ENCODE assay signal across 30 cellular contexts in the genomic region with DNA sequence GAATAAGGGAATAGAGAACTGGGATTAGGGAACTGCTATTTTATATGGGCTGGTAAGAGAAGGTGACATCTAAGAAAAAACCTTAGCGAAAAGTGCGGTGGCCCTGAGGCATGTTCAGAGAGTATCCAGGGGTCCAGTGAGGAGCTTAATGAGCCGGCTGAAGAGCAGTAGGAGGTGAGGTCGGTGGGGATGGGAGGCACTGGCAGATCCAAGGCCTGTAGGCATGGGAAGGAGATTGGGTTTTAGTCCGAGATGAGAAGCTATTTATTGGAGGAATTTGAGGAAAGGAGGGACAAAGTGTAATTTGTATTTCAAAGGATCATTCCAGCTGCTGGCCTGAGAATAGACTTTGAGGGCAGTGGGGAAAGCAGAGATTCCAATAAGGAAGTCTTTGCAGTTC.
A peak's percentile ranks its signal among the peaks of the same experiment; 100 is the strongest.
DNase-seq lines count a peak whose midpoint lies in the region; ATAC-seq and TF ChIP-seq lines count a peak whose summit lies in the region.
"Had no signal": no experiment of that assay in that cellular context is flagged by ENCODE, and none has a peak within 500 bp of the region (broad histone marks: within the 10 kb centered on the region; RNA-seq: fewer than 3 reads in every experiment).

No MANE protein-coding gene starts in this region.

- H3K4me1 Mint-ChIP-seq in chondrocyte (ENCODE audit: low read depth): peaks cover 54% of the 10 kb centered on the region
- H3K4me1 Mint-ChIP-seq: activated CD4-positive, alpha-beta T cell treated with anti-CD3 and anti-CD28 coated beads, Interleukin-2, amount 10 ng/mL, durations not matched to agents 7 days and 5 days had no signal

- peaks cover 16% of the 10 kb centered on the region for H3K36me3 Mint-ChIP-seq in chondrocyte (ENCODE audit: low read depth)

- intact Hi-C loops in left ventricle myocardium inferior (cut with micrococcal nuclease) (no loop called here), heart right ventricle (cut with DNase I) (loop anchor here in 2 of 10 donors (10.0 kb wide), 2 partner anchors 94 to 354 kb away; no protein-coding TSS in a partner anchor), left colon (cut with DNase I, micrococcal nuclease) (no loop called here)

- H3K9me2 ChIP-seq in hepatocyte (replicated peaks; ENCODE audit: insufficient read depth): no peaks in the 10 kb centered on the region

- no peak overlapping the region for H3K4me3 Mint-ChIP-seq in chondrocyte (ENCODE audit: unreplicated experiment)
- H3K4me3 Mint-ChIP-seq: activated CD4-positive, alpha-beta T cell treated with anti-CD3 and anti-CD28 coated beads, Interleukin-2, amount 10 ng/mL, durations not matched to agents 7 days and 5 days; activated CD8-positive, alpha-beta memory T cell treated with anti-CD3 and anti-CD28 coated beads, Interleukin-2, amount 10 ng/mL, durations not matched to agents 7 days and 5 days; activated naive CD4-positive, alpha-beta T cell treated with anti-CD3 and anti-CD28 coated beads, Interleukin-2, amount 50 U/mL, for 24 hours; activated T-cell treated with anti-CD3 and anti-CD28 coated beads, Interleukin-2, amount 50 U/mL, for 72 hours; memory B cell; T-helper 2 cell treated with Interferon-gamma antibody and Interleukin-4, amounts not matched to agents 5 μg/mL and 100 μg/mL, for 36 hours had no signal

- H2AFZ ChIP-seq in hepatocyte: no peak overlapping the region

- no peaks in the 10 kb centered on the region for H3K27me3 Mint-ChIP-seq in chondrocyte (ENCODE audit: low read depth)
- H3K27me3 Mint-ChIP-seq: activated CD4-positive, alpha-beta T cell treated with anti-CD3 and anti-CD28 coated beads, Interleukin-2, amount 10 ng/mL, durations not matched to agents 7 days and 5 days; activated CD8-positive, alpha-beta memory T cell treated with anti-CD3 and anti-CD28 coated beads, Interleukin-2, amount 10 ng/mL, durations not matched to agents 7 days and 5 days; activated naive CD4-positive, alpha-beta T cell treated with anti-CD3 and anti-CD28 coated beads, Interleukin-2, amount 50 U/mL, for 24 hours; memory B cell had no signal

- no peak overlapping the region for H3K4me2 ChIP-seq in hepatocyte

- H3K27me3 ChIP-seq in left ventricle myocardium inferior (ENCODE audit: low read depth): no peaks in the 10 kb centered on the region
- no peaks in the 10 kb centered on the region for H3K27me3 ChIP-seq in heart right ventricle
- H3K27me3 ChIP-seq in hepatocyte: no peaks in the 10 kb centered on the region
- H3K27me3 ChIP-seq: esophagus muscularis mucosa, MG63, upper lobe of left lung had no signal

- no peaks in the 10 kb centered on the region for H3K9me3 ChIP-seq in left ventricle myocardium inferior (replicated peaks)
- H3K9me3 ChIP-seq in heart right ventricle: no peaks in the 10 kb centered on the region
- no peaks in the 10 kb centered on the region for H3K9me3 ChIP-seq in hepatocyte (ENCODE audit: low read depth)
- H3K9me3 ChIP-seq: esophagus muscularis mucosa, MG63, upper lobe of left lung had no signal

- TF ChIP-seq CTCF in left ventricle myocardium inferior (IDR thresholded peaks at IDR 0.05; ENCODE audit: borderline replicate concordance) (no peak), heart right ventricle (IDR thresholded peaks at IDR 0.05) (no peak), chondrocyte (IDR thresholded peaks at IDR 0.05) (no peak), GM10266 (IDR thresholded peaks at IDR 0.05; ENCODE audit: control insufficient read depth, insufficient read depth, low read depth, missing control alignments) (no peak), hepatocyte (IDR thresholded peaks at IDR 0.05; ENCODE audit: poor library complexity) (no peak)

- no peaks in the 10 kb centered on the region for H3K9me3 Mint-ChIP-seq in chondrocyte (ENCODE audit: low read depth)
- H3K9me3 Mint-ChIP-seq: activated CD4-positive, alpha-beta T cell treated with anti-CD3 and anti-CD28 coated beads, Interleukin-2, amount 10 ng/mL, durations not matched to agents 7 days and 5 days; activated naive CD4-positive, alpha-beta T cell treated with anti-CD3 and anti-CD28 coated beads, Interleukin-2, amount 50 U/mL, for 24 hours; activated T-cell treated with anti-CD3 and anti-CD28 coated beads, Interleukin-2, amount 50 U/mL, for 72 hours; memory B cell; T-helper 2 cell treated with Interferon-gamma antibody and Interleukin-4, amounts not matched to agents 5 μg/mL and 100 μg/mL, for 36 hours had no signal

- peak overlapping the region; percentile 27 for H3K27ac Mint-ChIP-seq in chondrocyte (ENCODE audit: unreplicated experiment)
- H3K27ac Mint-ChIP-seq: activated CD4-positive, alpha-beta T cell treated with anti-CD3 and anti-CD28 coated beads, Interleukin-2, amount 10 ng/mL, durations not matched to agents 7 days and 5 days; activated CD8-positive, alpha-beta memory T cell treated with anti-CD3 and anti-CD28 coated beads, Interleukin-2, amount 10 ng/mL, durations not matched to agents 7 days and 5 days; activated naive CD4-positive, alpha-beta T cell treated with anti-CD3 and anti-CD28 coated beads, Interleukin-2, amount 50 U/mL, for 24 hours; memory B cell; T-helper 2 cell treated with Interferon-gamma antibody and Interleukin-4, amounts not matched to agents 5 μg/mL and 100 μg/mL, for 36 hours had no signal

- H3K27ac ChIP-seq in left ventricle myocardium inferior (replicated peaks) (peak overlapping the region; percentile 43), heart right ventricle (peak overlapping the region in 3 of 10 donors; percentile 1 to 34 (median 17)), hepatocyte (no peak overlapping the region)
- H3K27ac ChIP-seq: esophagus muscularis mucosa, upper lobe of left lung, VCaP had no signal

- H3K36me3 ChIP-seq in left ventricle myocardium inferior (peaks cover 4% of the 10 kb centered on the region), heart right ventricle (peaks cover 0 to 40% (median 4%) of the 10 kb centered on the region in 9 donors), hepatocyte (replicated peaks; ENCODE audit: insufficient read depth, low read depth) (no peaks in the 10 kb centered on the region)

- 57 to 79% methylated on average over 5 of the region's 5 CpGs for WGBS in heart right ventricle, 2 donors
- 77% methylated on average over 5 of the region's 5 CpGs for WGBS in hepatocyte (ENCODE audit: low lambda C conversion rate, missing lambda C conversion rate)

- peaks cover 14% of the 10 kb centered on the region for H4K20me1 ChIP-seq in hepatocyte (ENCODE audit: insufficient read depth, poor library complexity, severe bottlenecking)

- ATAC-seq in heart right ventricle (no peak), left colon (peak; percentile 32), HG03135 (IDR thresholded peaks at IDR 0.05; ENCODE audit: unreplicated experiment) (no peak)
- ATAC-seq: activated CD8-positive, alpha-beta memory T cell treated with anti-CD3 and anti-CD28 coated beads, Interleukin-2, amount 10 ng/mL, durations not matched to agents 7 days and 5 days; activated T-cell treated with anti-CD3 and anti-CD28 coated beads, Interleukin-2, amount 50 U/mL, for 72 hours; SK-N-SH treated with all-trans-retinoic acid at 6 μM for 48 hours had no signal

- no peak overlapping the region for H3K4me3 ChIP-seq in left ventricle myocardium inferior
- no peak overlapping the region for H3K4me3 ChIP-seq in heart right ventricle
- H3K4me3 ChIP-seq in hepatocyte: no peak overlapping the region
- H3K4me3 ChIP-seq: esophagus muscularis mucosa, MG63, upper lobe of left lung had no signal

- H3K4me1 ChIP-seq in left ventricle myocardium inferior (peaks cover 100% of the 10 kb centered on the region), heart right ventricle (peaks cover 3 to 93% (median 78%) of the 10 kb centered on the region in 9 donors), hepatocyte (ENCODE audit: insufficient read depth) (peaks cover 9% of the 10 kb centered on the region)

- DNase-seq in left ventricle myocardium inferior (no peak), heart right ventricle (no peak), chondrocyte (ENCODE audit: low spot score) (no peak), left colon (no peak), GM10266 (ENCODE audit: extremely low spot score) (no peak), hepatocyte (ENCODE audit: low spot score) (no peak), NCI-H524 treated with DMSO at 0.1 percent for 48 hours (lab: John Stamatoyannopoulos, UW) (no peak)
- DNase-seq: activated CD4-positive, alpha-beta T cell treated with anti-CD3 and anti-CD28 coated beads, Interleukin-2, amount 10 ng/mL, durations not matched to agents 7 days and 5 days; activated CD8-positive, alpha-beta memory T cell treated with anti-CD3 and anti-CD28 coated beads, Interleukin-2, amount 10 ng/mL, durations not matched to agents 7 days and 5 days; activated T-cell treated with anti-CD3 and anti-CD28 coated beads, Interleukin-2, amount 50 U/mL, for 72 hours; DMS53; effector CD8-positive, alpha-beta T cell; foreskin melanocyte; GF-D8; HCEC 1CT; KBM-7; MG63; NCI-H1417; NCI-H2081 treated with DMSO at 0.1 percent for 48 hours; nucleus accumbens; small intestine; stimulated activated CD4-positive, alpha-beta T cell treated with anti-CD3 and anti-CD28 coated beads, Interleukin-1b, Interleukin-23, amount 100 ng/mL, for 48 hours; upper lobe of left lung had no signal

- peaks cover 63% of the 10 kb centered on the region for H3K79me2 ChIP-seq in hepatocyte
